In the genomic region with DNA sequence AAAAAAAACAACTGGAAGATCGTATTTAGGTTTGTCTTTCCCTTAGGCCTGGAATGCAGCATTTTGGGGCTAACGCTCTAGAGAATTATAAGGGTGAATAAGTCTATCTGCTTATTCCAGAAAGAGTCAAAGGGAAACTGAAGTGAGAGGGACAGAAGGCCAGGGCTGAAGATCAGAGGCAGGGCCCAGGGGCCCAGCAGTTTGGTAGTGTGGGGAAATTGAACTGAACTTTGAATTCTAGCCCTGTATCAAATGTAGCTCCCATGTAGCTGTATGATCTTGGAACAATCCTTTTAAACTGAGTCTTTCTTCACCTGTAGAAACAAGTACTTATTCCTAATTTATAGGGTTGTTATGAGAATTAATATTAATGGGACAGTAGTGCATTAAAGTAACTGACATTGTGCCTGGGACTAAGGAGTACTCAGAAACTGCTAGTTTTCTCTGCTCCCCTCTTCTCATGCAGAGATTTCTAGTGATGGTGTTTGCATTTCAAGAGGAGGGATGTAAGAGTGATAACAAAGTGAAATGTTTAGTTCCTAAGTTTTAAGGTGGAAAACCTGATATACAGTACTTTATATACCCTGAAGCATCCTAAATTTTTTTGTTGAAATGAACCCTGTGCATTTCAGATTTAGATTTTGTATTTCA, we compare ENCODE assay signal across 3 cellular contexts.
TF ChIP-seq lines count a peak whose summit lies in the region.

No MANE protein-coding gene starts in this region.

TF ChIP-seq in GM23338, 12 proteins besides CTCF, POLR2A, EP300 and RAD21 (continues in another document):
- TF ChIP-seq REST (IDR thresholded peaks at IDR 0.05; ENCODE audit: unreplicated experiment), result no peak
- no peak for TF ChIP-seq ZNF114 (CRISPR knock-in tag; IDR thresholded peaks at IDR 0.05)
- no peak for TF ChIP-seq EZH2phosphoT487 (IDR thresholded peaks at IDR 0.05; ENCODE audit: unreplicated experiment)
- no peak for TF ChIP-seq JUNB (IDR thresholded peaks at IDR 0.05; ENCODE audit: unreplicated experiment)
- TF ChIP-seq CREB1 (CRISPR knock-in tag; IDR thresholded peaks at IDR 0.05; ENCODE audit: low read depth), result no peak
- TF ChIP-seq ZNF331 (CRISPR knock-in tag; IDR thresholded peaks at IDR 0.05; ENCODE audit: low read depth), result no peak

TF ChIP-seq in IMR-90, 13 proteins besides CTCF, POLR2A, EP300 and RAD21:
- TF ChIP-seq ELK1 (IDR thresholded peaks at IDR 0.05; ENCODE audit: borderline replicate concordance, low read depth, low read length) (no peak), BHLHE40 (IDR thresholded peaks at IDR 0.05; ENCODE audit: low read depth, low read length) (no peak)

TF ChIP-seq in neural cell, 6 proteins besides CTCF, POLR2A, EP300 and RAD21:
- TF ChIP-seq MXI1 (conservative IDR thresholded peaks at IDR 0.05; ENCODE audit: poor library complexity, severe bottlenecking), result no peak
- TF ChIP-seq POLR2AphosphoS5 (IDR thresholded peaks at IDR 0.05), result no peak
- TF ChIP-seq EZH2 (IDR thresholded peaks at IDR 0.05; ENCODE audit: borderline replicate concordance, insufficient read depth, low read length, poor library complexity, severe bottlenecking), result no peak
- no peak for TF ChIP-seq REST (IDR thresholded peaks at IDR 0.05; ENCODE audit: borderline replicate concordance)
- no peak for TF ChIP-seq TAF1 (IDR thresholded peaks at IDR 0.05; ENCODE audit: low read depth)
- no peak for TF ChIP-seq SMC3 (conservative IDR thresholded peaks at IDR 0.05; ENCODE audit: poor library complexity)
